25 cellular contexts compared by ENCODE assay signal in genomic region chr2:147660680-147661079, GRCh38.
DNase-seq lines count a peak whose midpoint lies in the region; ATAC-seq and TF ChIP-seq lines count a peak whose summit lies in the region.
"Had no signal": no experiment of that assay in that cellular context is flagged by ENCODE, and none has a peak within 500 bp of the region (broad histone marks: within the 10 kb centered on the region; RNA-seq: fewer than 3 reads in every experiment).

No MANE protein-coding gene starts in this region.

- H3K18ac ChIP-seq in IMR-90 (ENCODE audit: low read depth, low read length): peak overlapping the region; percentile 8; the same call in 1 of the 2 replicates

- no peak for TF ChIP-seq CTCF in IMR-90 (conservative IDR thresholded peaks at IDR 0.05; ENCODE audit: low read depth, low read length)

- BruUV-seq in IMR-90 (replicated peaks; lab: Mats Ljungman, UMichigan): no TSS peak

- peaks cover 3% of the 10 kb centered on the region; the same call in 1 of the 2 replicates for H3K9me3 ChIP-seq in IMR-90 (ENCODE audit: control insufficient read depth, insufficient read depth, low read length)
- H3K9me3 ChIP-seq: BE2C, SJSA1 had no signal

- POLR2A ChIA-PET in IMR-90 (lab: Charles Lee; ENCODE audit: unreplicated experiment): no interaction called here

- H3K4me2 ChIP-seq in IMR-90 (ENCODE audit: low read depth, low read length): no peak overlapping the region
- H3K4me2 ChIP-seq: KMS-11 had no signal

- no peak overlapping the region for H3K27ac Mint-ChIP-seq in stimulated activated naive CD8-positive, alpha-beta T cell treated with anti-CD3 and anti-CD28 coated beads, Interleukin-15, amount 100 ng/mL, for 72 hours
- no peak overlapping the region for H3K27ac Mint-ChIP-seq in activated T-cell treated with anti-CD3 and anti-CD28 coated beads, Interleukin-2, amount 50 U/mL, for 24 hours
- H3K27ac Mint-ChIP-seq: CD14-positive monocyte, IgD-negative memory B cell had no signal

- no peak overlapping the region for H3K56ac ChIP-seq in IMR-90 (ENCODE audit: extremely low read depth, insufficient read depth, low read length)

- H3K4me1 ChIP-seq in IMR-90 (ENCODE audit: control insufficient read depth, insufficient read depth, low read length): peaks cover 6% of the 10 kb centered on the region; the same call in 1 of the 2 replicates
- H3K4me1 ChIP-seq: BE2C, SJSA1 had no signal

- H3K23ac ChIP-seq in IMR-90 (ENCODE audit: low read depth, low read length): no peak overlapping the region

- H3K27me3 ChIP-seq in IMR-90 (ENCODE audit: control insufficient read depth, insufficient read depth, low read length): no peaks in the 10 kb centered on the region
- H3K27me3 ChIP-seq: BE2C, SJSA1 had no signal

- peaks cover 23% of the 10 kb centered on the region for H3K4me1 Mint-ChIP-seq in stimulated activated naive CD8-positive, alpha-beta T cell treated with anti-CD3 and anti-CD28 coated beads, Interleukin-15, amount 100 ng/mL, for 72 hours
- H3K4me1 Mint-ChIP-seq in activated T-cell treated with anti-CD3 and anti-CD28 coated beads, Interleukin-2, amount 50 U/mL, for 24 hours (ENCODE audit: low read depth): peaks cover 27% of the 10 kb centered on the region

- H4K8ac ChIP-seq in IMR-90 (ENCODE audit: low read depth in 2 of 2, low read length in 2 of 2): no peak overlapping the region

- no peaks in the 10 kb centered on the region for H3K27me3 Mint-ChIP-seq in stimulated activated naive CD8-positive, alpha-beta T cell treated with anti-CD3 and anti-CD28 coated beads, Interleukin-15, amount 100 ng/mL, for 72 hours
- no peaks in the 10 kb centered on the region for H3K27me3 Mint-ChIP-seq in activated T-cell treated with anti-CD3 and anti-CD28 coated beads, Interleukin-2, amount 50 U/mL, for 24 hours
- H3K27me3 Mint-ChIP-seq: IgD-negative memory B cell had no signal

- dilution Hi-C loops in IMR-90 (cut with HindIII; ENCODE audit: low sequenced_read_pairs, unreplicated experiment): no loop called here

- no peak overlapping the region for H3K4ac ChIP-seq in IMR-90 (ENCODE audit: low read depth, low read length)

- no peak for TF ChIP-seq RAD21 in IMR-90 (IDR thresholded peaks at IDR 0.05; ENCODE audit: low read length)

- H3K14ac ChIP-seq in IMR-90 (replicated peaks; ENCODE audit: low read depth, low read length): no peak overlapping the region

- H2AK9ac ChIP-seq in IMR-90 (replicated peaks; ENCODE audit: low read depth, low read length, poor library complexity): no peak overlapping the region

- H3K79me1 ChIP-seq in IMR-90 (ENCODE audit: low read depth in 1 of 2, low read length in 2 of 2): no peaks in the 10 kb centered on the region

- no peak for TF ChIP-seq POLR2A in IMR-90 (IDR thresholded peaks at IDR 0.05; ENCODE audit: low read depth, low read length)

- no CpG with 5 or more reads among the region's 2 CpGs for WGBS in IMR-90 (ENCODE audit: extremely low coverage in 2 of 2, insufficient read length in 1 of 2), 2 experiments

- H2BK20ac ChIP-seq in IMR-90 (ENCODE audit: low read depth, low read length): no peak overlapping the region

- no peak overlapping the region for H2BK5ac ChIP-seq in IMR-90 (ENCODE audit: low read depth, low read length, poor library complexity, severe bottlenecking)

- peaks cover 5 to 8% of the 10 kb centered on the region in 2 donors for H3K9me3 Mint-ChIP-seq in stimulated activated naive CD8-positive, alpha-beta T cell treated with anti-CD3 and anti-CD28 coated beads, Interleukin-15, amount 100 ng/mL, for 72 hours
- H3K9me3 Mint-ChIP-seq in activated T-cell treated with anti-CD3 and anti-CD28 coated beads, Interleukin-2, amount 50 U/mL, for 24 hours: no peaks in the 10 kb centered on the region

- H3K4me3 ChIP-seq in IMR-90 (ENCODE audit: insufficient read depth, low read depth, low read length): no peak overlapping the region
- H3K4me3 ChIP-seq: SJSA1 had no signal

- H4K91ac ChIP-seq in IMR-90 (ENCODE audit: insufficient read depth, low read depth, low read length): no peak overlapping the region

- H2AFZ ChIP-seq in IMR-90 (replicated peaks; ENCODE audit: low read length, poor library complexity): no peak overlapping the region

- H2BK120ac ChIP-seq in IMR-90 (ENCODE audit: low read depth, low read length): no peak overlapping the region

- CTCF ChIA-PET in IMR-90 (lab: Yijun Ruan, JAX): interaction anchor here (0.7 kb wide), 1 partner anchor 10 kb away, joined by 11 read pairs; no protein-coding TSS in a partner anchor

- no peak for ATAC-seq in IMR-90 (ENCODE audit: low read depth)
- no peak for ATAC-seq in stimulated activated naive CD8-positive, alpha-beta T cell treated with anti-CD3 and anti-CD28 coated beads, Interleukin-15, amount 100 ng/mL, for 72 hours
- no peak for ATAC-seq in HG03159 (IDR thresholded peaks at IDR 0.05; ENCODE audit: unreplicated experiment)
- ATAC-seq in HG03139 (IDR thresholded peaks at IDR 0.05; ENCODE audit: unreplicated experiment): no peak

- DNase-seq in IMR-90: no peak
- DNase-seq in amniotic epithelial cell (ENCODE audit: low read depth): peak; percentile 12
- DNase-seq in kidney tubule cell (ENCODE audit: low spot score): peak; percentile 21
- DNase-seq in stimulated activated naive CD8-positive, alpha-beta T cell treated with anti-CD3 and anti-CD28 coated beads, Interleukin-15, amount 100 ng/mL, for 72 hours: no peak
- DNase-seq in activated T-cell treated with anti-CD3 and anti-CD28 coated beads, Interleukin-2, amount 50 U/mL, for 24 hours: no peak
- DNase-seq: BE2C; Calu3; HCEC 1CT; MM.1S; NCI-H1417; NCI-H1694 treated with DMSO at 0.1 percent for 48 hours; NCI-H2081; NCI-H2171 treated with DMSO at 0.1 percent for 48 hours; NCI-H345; NCI-H510A treated with DMSO at 0.1 percent for 48 hours; NCI-H748 treated with DMSO at 0.1 percent for 48 hours; NK-92 treated with Interleukin-12 subunit alpha and Interleukin-12 subunit beta, amount 100 ng/mL, for 24 hours; Right ventricle myocardium superior; RPMI8226 had no signal

- H3K4me3 Mint-ChIP-seq in stimulated activated naive CD8-positive, alpha-beta T cell treated with anti-CD3 and anti-CD28 coated beads, Interleukin-15, amount 100 ng/mL, for 72 hours: no peak overlapping the region
- no peak overlapping the region for H3K4me3 Mint-ChIP-seq in activated T-cell treated with anti-CD3 and anti-CD28 coated beads, Interleukin-2, amount 50 U/mL, for 24 hours
- H3K4me3 Mint-ChIP-seq: CD14-positive monocyte, IgD-negative memory B cell had no signal

- H2BK15ac ChIP-seq in IMR-90 (ENCODE audit: low read depth, low read length): no peak overlapping the region

- no peak overlapping the region for H3K27ac ChIP-seq in IMR-90 (ENCODE audit: insufficient read depth, low read length)
- H3K27ac ChIP-seq: KMS-11, SJSA1 had no signal

- no peaks in the 10 kb centered on the region for H3K9me1 ChIP-seq in IMR-90 (ENCODE audit: insufficient read depth, low read length)

- no peak overlapping the region for H3K9ac ChIP-seq in IMR-90 (ENCODE audit: low read depth, low read length)
- H3K9ac ChIP-seq: KMS-11 had no signal

- no peak overlapping the region for H2AK5ac ChIP-seq in IMR-90 (ENCODE audit: low read depth, low read length)

- no peaks in the 10 kb centered on the region for H4K20me1 ChIP-seq in IMR-90 (ENCODE audit: insufficient read depth, low read length)

- H4K5ac ChIP-seq in IMR-90 (ENCODE audit: low read depth, low read length): no peak overlapping the region; the same call in 1 of the 2 replicates

- in situ Hi-C loops in IMR-90 (cut with MboI; ENCODE audit: low sequenced_read_pairs): no loop called here

- intact Hi-C loops in IMR-90 (cut with micrococcal nuclease): loop anchor here (5.0 kb wide), 1 partner anchor 182 kb away; no protein-coding TSS in a partner anchor

- H3K36me3 Mint-ChIP-seq in activated T-cell treated with anti-CD3 and anti-CD28 coated beads, Interleukin-2, amount 50 U/mL, for 24 hours (ENCODE audit: low read depth): no peaks in the 10 kb centered on the region

- H3K36me3 ChIP-seq in IMR-90 (ENCODE audit: control insufficient read depth, insufficient read depth, low read length): no peaks in the 10 kb centered on the region
- H3K36me3 ChIP-seq: BE2C, SJSA1 had no signal

TF ChIP-seq in IMR-90, 13 proteins besides CTCF, POLR2A, EP300 and RAD21:
- TF ChIP-seq CEBPB (IDR thresholded peaks at IDR 0.05; ENCODE audit: low read depth, low read length) (no peak), RCOR1 (IDR thresholded peaks at IDR 0.05; ENCODE audit: insufficient replicate concordance, low read length) (no peak), RFX5 (IDR thresholded peaks at IDR 0.05; ENCODE audit: low read depth, low read length) (no peak), MAFK (IDR thresholded peaks at IDR 0.05; ENCODE audit: low read depth, low read length) (no peak), USF2 (IDR thresholded peaks at IDR 0.05; ENCODE audit: low read depth, low read length) (no peak), NFE2L2 (IDR thresholded peaks at IDR 0.05; ENCODE audit: low read depth, low read length) (no peak), ELK1 (IDR thresholded peaks at IDR 0.05; ENCODE audit: borderline replicate concordance, low read depth, low read length) (no peak), CHD1 (IDR thresholded peaks at IDR 0.05; ENCODE audit: low read depth, low read length) (no peak), BHLHE40 (IDR thresholded peaks at IDR 0.05; ENCODE audit: low read depth, low read length) (no peak), SMC3 (IDR thresholded peaks at IDR 0.05; ENCODE audit: low read depth, low read length) (no peak), MXI1 (IDR thresholded peaks at IDR 0.05; ENCODE audit: borderline replicate concordance, low read depth, low read length) (no peak), MAZ (IDR thresholded peaks at IDR 0.05; ENCODE audit: borderline replicate concordance, low read depth, low read length) (no peak), FOS (IDR thresholded peaks at IDR 0.05; ENCODE audit: low read depth, low read length) (no peak)
TF ChIP-seq in IMR-90: peak in this region for 0.

Comparison
In these comparisons a context has a peak if more than half of its experiments do, and no peak if none do; other contexts are left out.
1. DNase-seq: peak in amniotic epithelial cell (single experiment) and kidney tubule cell (single experiment); none in IMR-90 (single experiment), stimulated activated naive CD8-positive, alpha-beta T cell treated with anti-CD3 and anti-CD28 coated beads, Interleukin-15, amount 100 ng/mL, for 72 hours (0 of 2) and activated T-cell treated with anti-CD3 and anti-CD28 coated beads, Interleukin-2, amount 50 U/mL, for 24 hours (single experiment).